In the genomic region with DNA sequence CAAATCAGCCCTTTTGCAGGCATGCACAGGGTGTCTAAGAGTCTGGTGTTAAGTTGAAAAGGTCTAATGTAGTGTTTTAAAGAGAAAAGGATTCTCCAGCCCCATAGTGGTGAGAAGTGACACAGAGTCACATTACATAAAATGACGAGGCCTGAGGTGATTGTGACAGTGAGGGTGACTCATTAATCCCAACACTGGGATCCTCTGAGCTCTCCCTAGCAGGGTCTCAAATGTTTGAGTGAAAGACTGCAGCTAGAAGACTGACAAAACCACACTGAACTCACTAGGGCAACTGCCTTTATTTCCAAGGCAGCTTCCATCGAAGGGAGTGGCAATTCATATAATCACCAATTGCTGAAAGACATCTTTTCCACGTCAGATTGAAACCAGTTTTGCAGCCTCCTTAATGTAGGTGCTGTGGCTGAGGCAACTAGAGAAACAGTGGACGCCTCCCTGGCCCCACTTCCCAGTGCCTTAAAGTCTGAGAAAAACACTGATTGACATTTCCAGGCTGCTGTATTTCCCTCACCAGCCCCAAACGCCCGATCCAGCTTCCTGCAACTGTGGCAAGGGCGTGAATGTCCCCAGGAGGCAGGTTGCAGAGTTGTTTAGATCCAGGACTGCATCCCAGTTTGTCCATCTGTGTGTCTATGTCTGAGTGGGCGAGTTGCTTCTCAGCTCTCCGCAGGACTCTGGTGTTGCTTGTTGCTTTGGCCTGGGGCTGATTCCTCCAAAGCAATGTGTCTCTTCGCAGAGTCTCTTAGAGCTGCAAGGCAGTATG, we compare ENCODE assay signal across 11 cellular contexts.
DNase-seq lines count a peak whose midpoint lies in the region; ATAC-seq and TF ChIP-seq lines count a peak whose summit lies in the region.
"Had no signal": no experiment of that assay in that cellular context is flagged by ENCODE, and none has a peak within 500 bp of the region (broad histone marks: within the 10 kb centered on the region; RNA-seq: fewer than 3 reads in every experiment).

No MANE protein-coding gene starts in this region.

- CTCF ChIA-PET in PC-3 (lab: Charles Lee) = no interaction called here

- H2AFZ ChIP-seq in PC-3 (ENCODE audit: low read length) = no peak overlapping the region

- peaks cover 90% of the 10 kb centered on the region for H3K4me1 Mint-ChIP-seq in central memory CD8-positive, alpha-beta T cell
- H3K4me1 Mint-ChIP-seq in stimulated activated memory B cell treated with anti-CD40 and anti-IgM and Interleukin-4, amounts not matched to agents 10 μg/mL and 1 μg/mL and 100 μg/mL, for 72 hours = peaks cover 52% of the 10 kb centered on the region

- no peaks in the 10 kb centered on the region; the same call in 1 of the 2 replicates for H3K36me3 ChIP-seq in PC-3 (ENCODE audit: low read depth, low read length)
- H3K36me3 ChIP-seq: esophagus muscularis mucosa had no signal

- no peaks in the 10 kb centered on the region for H3K27me3 Mint-ChIP-seq in central memory CD8-positive, alpha-beta T cell
- H3K27me3 Mint-ChIP-seq in stimulated activated memory B cell treated with anti-CD40 and anti-IgM and Interleukin-4, amounts not matched to agents 10 μg/mL and 1 μg/mL and 100 μg/mL, for 72 hours = no peaks in the 10 kb centered on the region

- H3K27ac Mint-ChIP-seq in central memory CD8-positive, alpha-beta T cell (ENCODE audit: low read depth) = peak overlapping the region; percentile 82
- H3K27ac Mint-ChIP-seq in stimulated activated memory B cell treated with anti-CD40 and anti-IgM and Interleukin-4, amounts not matched to agents 10 μg/mL and 1 μg/mL and 100 μg/mL, for 72 hours = peak overlapping the region; percentile 92

- TF ChIP-seq CTCF in PC-3 (conservative IDR thresholded peaks at IDR 0.05; ENCODE audit: low read depth, low read length) = no peak

- peaks cover 12% of the 10 kb centered on the region for H3K36me3 Mint-ChIP-seq in central memory CD8-positive, alpha-beta T cell (ENCODE audit: insufficient read depth)
- peaks cover 58% of the 10 kb centered on the region for H3K36me3 Mint-ChIP-seq in stimulated activated memory B cell treated with anti-CD40 and anti-IgM and Interleukin-4, amounts not matched to agents 10 μg/mL and 1 μg/mL and 100 μg/mL, for 72 hours

- POLR2A ChIA-PET in PC-3 (lab: Charles Lee; ENCODE audit: unreplicated experiment) = no interaction called here

- H3F3A ChIP-seq in PC-3 (ENCODE audit: low read length, unreplicated experiment) = no peaks in the 10 kb centered on the region

- peak overlapping the region; percentile 55 for H3K4me2 ChIP-seq in PC-3 (ENCODE audit: low read length)

- H3K9me3 Mint-ChIP-seq in central memory CD8-positive, alpha-beta T cell = no peaks in the 10 kb centered on the region
- no peaks in the 10 kb centered on the region for H3K9me3 Mint-ChIP-seq in stimulated activated memory B cell treated with anti-CD40 and anti-IgM and Interleukin-4, amounts not matched to agents 10 μg/mL and 1 μg/mL and 100 μg/mL, for 72 hours

- ATAC-seq in PC-3 = peak; percentile 55
- ATAC-seq in central memory CD8-positive, alpha-beta T cell (replicated peaks; ENCODE audit: extremely low read depth, poor library complexity, severe bottlenecking) = peak; percentile 74
- peak; percentile 22 for ATAC-seq in stimulated activated memory B cell treated with anti-CD40 and anti-IgM and Interleukin-4, amounts not matched to agents 10 μg/mL and 1 μg/mL and 100 μg/mL, for 72 hours
- no peak for ATAC-seq in HG02610 (IDR thresholded peaks at IDR 0.05; ENCODE audit: unreplicated experiment)

- H3K9me3 ChIP-seq in PC-3 (ENCODE audit: low read length) = no peaks in the 10 kb centered on the region
- H3K9me3 ChIP-seq: esophagus muscularis mucosa had no signal

- H3K27me3 ChIP-seq in PC-3 (ENCODE audit: low read length) = no peaks in the 10 kb centered on the region

- H3K9me2 ChIP-seq in PC-3 (replicated peaks; ENCODE audit: low read length) = no peaks in the 10 kb centered on the region

- peak overlapping the region; percentile 85 for H3K27ac ChIP-seq in PC-3 (ENCODE audit: low read length)
- H3K27ac ChIP-seq: esophagus muscularis mucosa had no signal

- H3K9ac ChIP-seq in PC-3 (ENCODE audit: low read length) = peak overlapping the region; percentile 39

- H3K79me2 ChIP-seq in PC-3 (ENCODE audit: low read length) = peaks cover 39% of the 10 kb centered on the region

- no peaks in the 10 kb centered on the region for H4K20me1 ChIP-seq in PC-3 (ENCODE audit: low read length)

- peaks cover 42% of the 10 kb centered on the region for H3K4me1 ChIP-seq in PC-3 (ENCODE audit: insufficient read depth, low read length)
- H3K4me1 ChIP-seq: esophagus muscularis mucosa had no signal

- intact Hi-C loops in PC-3 (cut with micrococcal nuclease) (loop anchor here (5.0 kb wide), 1 partner anchor 65 kb away; no protein-coding TSS in a partner anchor), cardiac septum (cut with DNase I) (no loop called here)

- BruUV-seq in PC-3 (replicated peaks; lab: Mats Ljungman, UMichigan) = no TSS peak

- peak overlapping the region; percentile 59 for H3K4me3 Mint-ChIP-seq in central memory CD8-positive, alpha-beta T cell
- no peak overlapping the region for H3K4me3 Mint-ChIP-seq in stimulated activated memory B cell treated with anti-CD40 and anti-IgM and Interleukin-4, amounts not matched to agents 10 μg/mL and 1 μg/mL and 100 μg/mL, for 72 hours

- H3K4me3 ChIP-seq in PC-3 (ENCODE audit: low read length) = no peak overlapping the region
- H3K4me3 ChIP-seq: esophagus muscularis mucosa had no signal

- peak; percentile 64 for DNase-seq in activated CD4-positive, alpha-beta T cell treated with anti-CD3 and anti-CD28 coated beads for 48 hours
- DNase-seq in activated CD4-positive, alpha-beta T cell treated with anti-CD3 and anti-CD28 coated beads, Interleukin-2, amount 50 U/mL, for 4 hours = no peak
- peak; percentile 88 for DNase-seq in PC-3
- no peak for DNase-seq in central memory CD8-positive, alpha-beta T cell (ENCODE audit: low spot score in 2 of 2)
- no peak for DNase-seq in cardiac septum (ENCODE audit: low spot score)
- no peak for DNase-seq in iPS-NIHi11 (ENCODE audit: low spot score)
- DNase-seq: activated effector memory CD4-positive, alpha-beta T cell treated with Interleukin-2 at 50 U/mL for 16 hours; RPMI8226 had no signal

Comparison
In these comparisons a context has a peak if more than half of its experiments do, and no peak if none do; other contexts are left out.
1. DNase-seq: peak in activated CD4-positive, alpha-beta T cell treated with anti-CD3 and anti-CD28 coated beads for 48 hours (single experiment) and PC-3 (single experiment); none in activated CD4-positive, alpha-beta T cell treated with anti-CD3 and anti-CD28 coated beads, Interleukin-2, amount 50 U/mL, for 4 hours (0 of 2), central memory CD8-positive, alpha-beta T cell (0 of 2), cardiac septum (single experiment) and iPS-NIHi11 (single experiment).